Comparison of ENCODE assay signal across 29 cellular contexts in the genomic region with DNA sequence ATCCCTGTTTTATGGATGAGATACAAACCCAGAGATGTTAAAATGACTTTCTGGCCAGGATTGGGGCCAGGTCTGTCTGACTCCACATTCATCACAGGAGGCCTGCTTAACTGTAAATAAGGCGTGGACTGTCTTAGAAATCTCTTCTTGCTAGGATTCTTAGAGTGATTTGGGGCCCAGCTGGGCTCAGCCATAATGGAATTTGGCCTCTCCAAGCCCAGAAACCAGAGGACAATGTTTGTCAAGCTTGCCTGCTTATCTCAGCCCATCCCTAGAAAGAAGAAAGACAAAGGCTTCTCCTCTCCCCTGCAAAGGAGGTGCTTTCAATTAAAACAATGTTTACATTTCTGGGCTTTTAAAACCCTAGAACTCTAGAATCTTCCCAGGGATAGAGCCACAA. TPM values are rescaled to one million over a fixed set of nuclear protein-coding genes. Genes with fewer than 3 reads are reported as not detected.
"Had no signal": no experiment of that assay in that cellular context is flagged by ENCODE, and none has a peak within 500 bp of the region (broad histone marks: within the 10 kb centered on the region; RNA-seq: fewer than 3 reads in every experiment).

No MANE protein-coding gene starts in this region.

- H3K4me1 Mint-ChIP-seq: activated T-helper 17 cell treated with anti-CD3 and anti-CD28 coated beads, Interleukin-2, amount 50 U/mL, for 72 hours; stimulated activated effector memory CD8-positive, alpha-beta T cell treated with anti-CD3 and anti-CD28 coated beads, Interleukin-12 subunit alpha, Interleukin-12 subunit beta, amount 100 ng/mL, for 72 hours had no signal

- H3K9me3 ChIP-seq: breast epithelium, esophagus squamous epithelium, upper lobe of left lung, vagina had no signal

- H3K9me3 Mint-ChIP-seq: activated CD4-positive, alpha-beta memory T cell treated with anti-CD3 and anti-CD28 coated beads, Interleukin-2, amount 10 ng/mL, durations not matched to agents 7 days and 5 days; activated CD4-positive, alpha-beta T cell treated with anti-CD3 and anti-CD28 coated beads, Interleukin-2, amount 10 ng/mL, durations not matched to agents 7 days and 5 days; activated naive CD4-positive, alpha-beta T cell treated with anti-CD3 and anti-CD28 coated beads, Interleukin-2, amount 50 U/mL, for 72 hours; activated T-cell treated with anti-CD3 and anti-CD28 coated beads, Interleukin-2, amount 50 U/mL, for 4 hours; activated T-helper 17 cell treated with anti-CD3 and anti-CD28 coated beads, Interleukin-2, amount 50 U/mL, for 72 hours; mesothelial cell of epicardium; naive thymus-derived CD4-positive, alpha-beta T cell; neural crest cell; stimulated activated effector memory CD8-positive, alpha-beta T cell treated with anti-CD3 and anti-CD28 coated beads, Interleukin-12 subunit alpha, Interleukin-12 subunit beta, amount 100 ng/mL, for 72 hours; stimulated activated naive CD8-positive, alpha-beta T cell treated with anti-CD3 and anti-CD28 coated beads, Interleukin-15, Interleukin-2, amounts not matched to agents 100 ng/mL and 50 ng/mL, for 24 hours; WTC11 had no signal

- H3K4me3 ChIP-seq: breast epithelium, esophagus squamous epithelium, skin epidermis, upper lobe of left lung, vagina had no signal

- DNase-seq: activated CD4-positive, alpha-beta memory T cell treated with anti-CD3 and anti-CD28 coated beads, Interleukin-2, amount 10 ng/mL, durations not matched to agents 7 days and 5 days; activated CD4-positive, alpha-beta T cell treated with anti-CD3 and anti-CD28 coated beads for 1 hour; activated CD4-positive, alpha-beta T cell treated with anti-CD3 and anti-CD28 coated beads, Interleukin-2, amount 10 ng/mL, durations not matched to agents 7 days and 5 days; activated CD8-positive, alpha-beta memory T cell treated with anti-CD3 and anti-CD28 coated beads, Interleukin-2, amount 50 U/mL, for 48 hours; activated gamma-delta T cell treated with Interleukin-2 at 50 U/mL for 16 hours; activated T-cell treated with anti-CD3 and anti-CD28 coated beads, Interleukin-2, amount 50 U/mL, for 4 hours; central memory CD4-positive, alpha-beta T cell; esophagus squamous epithelium; left ventricle myocardium superior; mammary epithelial cell; naive thymus-derived CD4-positive, alpha-beta T cell; stimulated activated CD4-positive, alpha-beta T cell treated with anti-CD3 and anti-CD28 coated beads, Interleukin-4, amount 100 ng/mL, for 24 hours; T-helper 17 cell; upper lobe of left lung had no signal

- H3K27ac ChIP-seq: breast epithelium, epithelial cell of prostate, esophagus squamous epithelium, skin epidermis, upper lobe of left lung, vagina had no signal

- ATAC-seq: activated naive CD4-positive, alpha-beta T cell treated with anti-CD3 and anti-CD28 coated beads, Interleukin-2, amount 50 U/mL, for 72 hours; activated T-cell treated with anti-CD3 and anti-CD28 coated beads, Interleukin-2, amount 50 U/mL, for 4 hours; activated T-helper 17 cell treated with anti-CD3 and anti-CD28 coated beads, Interleukin-2, amount 50 U/mL, for 72 hours; left ventricle myocardium superior; naive thymus-derived CD4-positive, alpha-beta T cell; sciatic nerve; stimulated activated effector memory CD8-positive, alpha-beta T cell treated with anti-CD3 and anti-CD28 coated beads, Interleukin-12 subunit alpha, Interleukin-12 subunit beta, amount 100 ng/mL, for 72 hours; T-helper 17 cell; WTC11 had no signal

- H3K4me3 Mint-ChIP-seq: activated CD4-positive, alpha-beta memory T cell treated with anti-CD3 and anti-CD28 coated beads, Interleukin-2, amount 10 ng/mL, durations not matched to agents 7 days and 5 days; activated CD4-positive, alpha-beta T cell treated with anti-CD3 and anti-CD28 coated beads, Interleukin-2, amount 10 ng/mL, durations not matched to agents 7 days and 5 days; activated T-cell treated with anti-CD3 and anti-CD28 coated beads, Interleukin-2, amount 50 U/mL, for 4 hours; activated T-helper 17 cell treated with anti-CD3 and anti-CD28 coated beads, Interleukin-2, amount 50 U/mL, for 72 hours; mesothelial cell of epicardium; naive thymus-derived CD4-positive, alpha-beta T cell; neural crest cell; stimulated activated effector memory CD8-positive, alpha-beta T cell treated with anti-CD3 and anti-CD28 coated beads, Interleukin-12 subunit alpha, Interleukin-12 subunit beta, amount 100 ng/mL, for 72 hours; stimulated activated naive CD8-positive, alpha-beta T cell treated with anti-CD3 and anti-CD28 coated beads, Interleukin-15, Interleukin-2, amounts not matched to agents 100 ng/mL and 50 ng/mL, for 24 hours; T-helper 17 cell; WTC11 had no signal

- H3K36me3 Mint-ChIP-seq: activated naive CD4-positive, alpha-beta T cell treated with anti-CD3 and anti-CD28 coated beads, Interleukin-2, amount 50 U/mL, for 72 hours; mesothelial cell of epicardium; naive thymus-derived CD4-positive, alpha-beta T cell; stimulated activated effector memory CD8-positive, alpha-beta T cell treated with anti-CD3 and anti-CD28 coated beads, Interleukin-12 subunit alpha, Interleukin-12 subunit beta, amount 100 ng/mL, for 72 hours; WTC11 had no signal

- H3K27ac Mint-ChIP-seq: activated CD4-positive, alpha-beta memory T cell treated with anti-CD3 and anti-CD28 coated beads, Interleukin-2, amount 10 ng/mL, durations not matched to agents 7 days and 5 days; activated CD4-positive, alpha-beta T cell treated with anti-CD3 and anti-CD28 coated beads, Interleukin-2, amount 10 ng/mL, durations not matched to agents 7 days and 5 days; activated naive CD4-positive, alpha-beta T cell treated with anti-CD3 and anti-CD28 coated beads, Interleukin-2, amount 50 U/mL, for 72 hours; activated T-helper 17 cell treated with anti-CD3 and anti-CD28 coated beads, Interleukin-2, amount 50 U/mL, for 72 hours; mesothelial cell of epicardium; naive thymus-derived CD4-positive, alpha-beta T cell; stimulated activated effector memory CD8-positive, alpha-beta T cell treated with anti-CD3 and anti-CD28 coated beads, Interleukin-12 subunit alpha, Interleukin-12 subunit beta, amount 100 ng/mL, for 72 hours; stimulated activated naive CD8-positive, alpha-beta T cell treated with anti-CD3 and anti-CD28 coated beads, Interleukin-15, Interleukin-2, amounts not matched to agents 100 ng/mL and 50 ng/mL, for 24 hours; T-helper 17 cell; WTC11 had no signal

- H3K36me3 ChIP-seq: breast epithelium, esophagus squamous epithelium, upper lobe of left lung, vagina had no signal

- H3K27me3 ChIP-seq: breast epithelium, esophagus squamous epithelium, vagina had no signal

RNA-seq across cellular contexts. Expression of a gene that starts 2.9 kb away (rescaled TPM):
- total RNA-seq: activated CD4-positive, alpha-beta memory T cell treated with anti-CD3 and anti-CD28 coated beads, Interleukin-2, amount 10 ng/mL, durations not matched to agents 7 days and 5 days; activated CD4-positive, alpha-beta T cell treated with anti-CD3 and anti-CD28 coated beads, Interleukin-2, amount 10 ng/mL, durations not matched to agents 7 days and 5 days; activated naive CD4-positive, alpha-beta T cell treated with anti-CD3 and anti-CD28 coated beads, Interleukin-2, amount 50 U/mL, for 72 hours; activated T-helper 17 cell treated with anti-CD3 and anti-CD28 coated beads, Interleukin-2, amount 50 U/mL, for 72 hours; frontal cortex; left ventricle myocardium superior; mammary epithelial cell; mesothelial cell of epicardium; naive thymus-derived CD4-positive, alpha-beta T cell; neural crest cell; omental fat pad; sciatic nerve; subcutaneous adipose tissue; T-helper 17 cell; vagina had no signal
- polyA plus RNA-seq: mammary epithelial cell; naive thymus-derived CD4-positive, alpha-beta T cell had no signal
